ENCODE assay signal across 17 cellular contexts in genomic region chr15:25946241-25946786, GRCh38.
A peak's percentile ranks its signal among the peaks of the same experiment; 100 is the strongest.
DNase-seq lines count a peak whose midpoint lies in the region; ATAC-seq and TF ChIP-seq lines count a peak whose summit lies in the region.
"Had no signal": no experiment of that assay in that cellular context is flagged by ENCODE, and none has a peak within 500 bp of the region (broad histone marks: within the 10 kb centered on the region; RNA-seq: fewer than 3 reads in every experiment).

No MANE protein-coding gene starts in this region.

- H3K27ac Mint-ChIP-seq in GM23338 = no peak overlapping the region
- H3K27ac Mint-ChIP-seq in endothelial cell (ENCODE audit: unreplicated experiment) = no peak overlapping the region

- H3K36me3 Mint-ChIP-seq in GM23338 (ENCODE audit: low read depth) (peaks cover 5% of the 10 kb centered on the region; the same call in 1 of the 3 replicates), endothelial cell (ENCODE audit: low read depth, unreplicated experiment) (peaks cover 3% of the 10 kb centered on the region)
- H3K36me3 Mint-ChIP-seq: CD4-positive, alpha-beta memory T cell had no signal

- no peak overlapping the region for H3K4me3 Mint-ChIP-seq in GM23338
- no peak overlapping the region for H3K4me3 Mint-ChIP-seq in endothelial cell (ENCODE audit: unreplicated experiment)
- H3K4me3 Mint-ChIP-seq: CD4-positive, alpha-beta memory T cell had no signal

- H3K9me3 ChIP-seq in OCI-LY7 (ENCODE audit: low read length) (peaks cover 4% of the 10 kb centered on the region; the same call in 1 of the 2 replicates), osteoblast (ENCODE audit: low read depth, low read length) (no peaks in the 10 kb centered on the region), thyroid gland (no peaks in the 10 kb centered on the region)

- H3K9me3 Mint-ChIP-seq in GM23338 = peaks cover 8% of the 10 kb centered on the region
- H3K9me3 Mint-ChIP-seq in endothelial cell (ENCODE audit: unreplicated experiment) = no peaks in the 10 kb centered on the region
- H3K9me3 Mint-ChIP-seq: CD4-positive, alpha-beta memory T cell had no signal

- H3K27me3 Mint-ChIP-seq in GM23338 (ENCODE audit: insufficient read depth, low read depth, poor library complexity) (peaks cover 7% of the 10 kb centered on the region), endothelial cell (ENCODE audit: unreplicated experiment) (peaks cover 9% of the 10 kb centered on the region)
- H3K27me3 Mint-ChIP-seq: CD4-positive, alpha-beta memory T cell had no signal

- H3K4me1 Mint-ChIP-seq in GM23338 (peaks cover 14% of the 10 kb centered on the region), endothelial cell (ENCODE audit: unreplicated experiment) (peaks cover 9% of the 10 kb centered on the region)
- H3K4me1 Mint-ChIP-seq: CD4-positive, alpha-beta memory T cell had no signal

- BruUV-seq in OCI-LY7 (replicated peaks; lab: Mats Ljungman, UMichigan) = no TSS peak

- H3K79me2 ChIP-seq in GM23338 (replicated peaks; ENCODE audit: insufficient read depth) = no peaks in the 10 kb centered on the region
- H3K79me2 ChIP-seq in OCI-LY7 (ENCODE audit: insufficient read depth, low read depth, low read length) = no peaks in the 10 kb centered on the region
- no peaks in the 10 kb centered on the region for H3K79me2 ChIP-seq in osteoblast (ENCODE audit: insufficient read depth, low read length)

- TF ChIP-seq POLR2A in thyroid gland (IDR thresholded peaks at IDR 0.05) = no peak

- POLR2A ChIA-PET in OCI-LY7 (lab: Charles Lee) = interaction anchor here (0.6 to 2.4 kb wide), 6 partner anchors 10 to 312 kb away, joined by 3 to 5 read pairs (median 4); no protein-coding TSS in a partner anchor

- H3K4me1 ChIP-seq in GM23338 (ENCODE audit: insufficient read depth) (peaks cover 10% of the 10 kb centered on the region), OCI-LY7 (ENCODE audit: insufficient read depth, low read length, poor library complexity, severe bottlenecking) (peaks cover 30% of the 10 kb centered on the region), osteoblast (ENCODE audit: insufficient read depth, low read length) (peaks cover 8% of the 10 kb centered on the region), thyroid gland (no peaks in the 10 kb centered on the region)

- intact Hi-C loops in OCI-LY7 (cut with micrococcal nuclease; ENCODE audit: unreplicated experiment) (loop anchor here (2.0 to 10.0 kb wide), 2 partner anchors 136 to 688 kb away; no protein-coding TSS in a partner anchor), thyroid gland (cut with DNase I) (no loop called here)

- H3K4me2 ChIP-seq in GM23338 (no peak overlapping the region; the same call in 1 of the 2 replicates), OCI-LY7 (ENCODE audit: low read length) (peak overlapping the region; percentile 45; the same call in 1 of the 2 replicates), osteoblast (ENCODE audit: insufficient read depth, low read length) (peak overlapping the region; percentile 59)

- 85 to 86% methylated on average over 21 of the region's 21 CpGs for WGBS in thyroid gland, 2 donors

- no peaks in the 10 kb centered on the region for H3F3A ChIP-seq in GM23338 (replicated peaks; ENCODE audit: low read depth)

- peak in 1 of 2 experiments; percentile 37; a peak in 2 of 4 replicates for TF ChIP-seq CTCF in GM23338 (conservative IDR thresholded peaks at IDR 0.05; ENCODE audit: low read depth in 2 of 2)
- no peak for TF ChIP-seq CTCF in OCI-LY7 (conservative IDR thresholded peaks at IDR 0.05; ENCODE audit: low read length)
- TF ChIP-seq CTCF in endothelial cell (IDR thresholded peaks at IDR 0.05; ENCODE audit: unreplicated experiment) = no peak
- TF ChIP-seq CTCF in osteoblast (IDR thresholded peaks at IDR 0.05; ENCODE audit: extremely low read depth, low read depth, low read length) = no peak
- no peak for TF ChIP-seq CTCF in thyroid gland (IDR thresholded peaks at IDR 0.05)

- H3K4me3 ChIP-seq in GM23338 (no peak overlapping the region), OCI-LY7 (ENCODE audit: low read depth, low read length, poor library complexity, severe bottlenecking) (no peak overlapping the region), osteoblast (ENCODE audit: insufficient read depth, low read length) (peak overlapping the region; percentile 46), thyroid gland (replicated peaks in 1 of 3) (no peak overlapping the region)

- H3K27me3 ChIP-seq in GM23338 (ENCODE audit: insufficient read depth) = no peaks in the 10 kb centered on the region
- H3K27me3 ChIP-seq in osteoblast (ENCODE audit: insufficient read depth, low read length) = no peaks in the 10 kb centered on the region
- H3K27me3 ChIP-seq in thyroid gland = no peaks in the 10 kb centered on the region

- 0 out of 2 replicates have a peak overlapping the region, but pooled peaks have one; percentile 1 for H3K27ac ChIP-seq in GM23338 (ENCODE audit: low read depth)
- H3K27ac ChIP-seq in OCI-LY7 (ENCODE audit: low read depth, low read length, poor library complexity, severe bottlenecking) = no peak overlapping the region
- H3K27ac ChIP-seq in osteoblast (ENCODE audit: low read depth, low read length) = no peak overlapping the region
- H3K27ac ChIP-seq in thyroid gland = no peak overlapping the region

- peak; percentile 34 for DNase-seq in GM23338 (ENCODE audit: low spot score)
- peak; percentile 9 for DNase-seq in OCI-LY7 (ENCODE audit: low spot score)
- peak; percentile 40 for DNase-seq in endothelial cell (ENCODE audit: low spot score)
- no peak for DNase-seq in osteoblast (ENCODE audit: insufficient read length, low spot score, missing footprints)
- DNase-seq in thyroid gland = no peak
- no peak for DNase-seq in COLO829 (ENCODE audit: low spot score)
- DNase-seq: CD4-positive, alpha-beta memory T cell; DMS53; GF-D8; HCEC 1CT; NCI-H1417; NCI-H1694 treated with DMSO at 0.1 percent for 48 hours; NK-92 treated with Interleukin-12 subunit alpha and Interleukin-12 subunit beta, amount 100 ng/mL, for 24 hours had no signal

- H4K20me1 ChIP-seq in GM23338 (replicated peaks; ENCODE audit: insufficient read depth) = no peaks in the 10 kb centered on the region
- H4K20me1 ChIP-seq in OCI-LY7 (ENCODE audit: insufficient read depth, low read length) = no peaks in the 10 kb centered on the region
- H4K20me1 ChIP-seq in osteoblast (ENCODE audit: insufficient read depth, low read length) = no peaks in the 10 kb centered on the region

- H3K9me2 ChIP-seq in GM23338 (ENCODE audit: insufficient read depth) (no peaks in the 10 kb centered on the region), OCI-LY7 (ENCODE audit: insufficient read depth, low read length) (no peaks in the 10 kb centered on the region)

- H3K36me3 ChIP-seq in GM23338 (ENCODE audit: insufficient read depth) (no peaks in the 10 kb centered on the region), OCI-LY7 (ENCODE audit: insufficient read depth, low read length) (no peaks in the 10 kb centered on the region), osteoblast (ENCODE audit: insufficient read depth, low read length) (no peaks in the 10 kb centered on the region), thyroid gland (no peaks in the 10 kb centered on the region)

- ATAC-seq in GM23338 (peak; percentile 82), HG03175 (IDR thresholded peaks at IDR 0.05; ENCODE audit: unreplicated experiment) (no peak), GM18909 (IDR thresholded peaks at IDR 0.05; ENCODE audit: poor library complexity, unreplicated experiment) (no peak)
- ATAC-seq: Panc1, SK-N-SH treated with all-trans-retinoic acid at 6 μM for 48 hours had no signal

- CTCF ChIA-PET in OCI-LY7 (lab: Charles Lee; ENCODE audit: unreplicated experiment) = interaction anchor here (2.1 kb wide), 1 partner anchor 13 kb away, joined by 7 read pairs; no protein-coding TSS in a partner anchor

- H2AFZ ChIP-seq in GM23338 = peak overlapping the region; percentile 89
- peak overlapping the region; percentile 91 for H2AFZ ChIP-seq in OCI-LY7 (ENCODE audit: low read length)
- H2AFZ ChIP-seq in osteoblast (ENCODE audit: low read length) = peak overlapping the region; percentile 87

TF ChIP-seq in GM23338, 12 proteins besides CTCF, POLR2A, EP300 and RAD21:
- TF ChIP-seq STAT1 (IDR thresholded peaks at IDR 0.05; ENCODE audit: unreplicated experiment) (no peak), POLR2AphosphoS5 (IDR thresholded peaks at IDR 0.05; ENCODE audit: low read depth) (no peak), CREB1 (CRISPR knock-in tag; IDR thresholded peaks at IDR 0.05; ENCODE audit: low read depth) (no peak)

Comparison
In these comparisons a context has a peak if more than half of its experiments do, and no peak if none do; other contexts are left out.
1. DNase-seq: peak in GM23338 (single experiment), OCI-LY7 (single experiment) and endothelial cell (single experiment); none in osteoblast (single experiment), thyroid gland (0 of 2) and COLO829 (single experiment).
2. Peak in every context shown above with its lines, with median percentiles within 50 percentile points of each other: H2AFZ ChIP-seq.